In the genomic region with DNA sequence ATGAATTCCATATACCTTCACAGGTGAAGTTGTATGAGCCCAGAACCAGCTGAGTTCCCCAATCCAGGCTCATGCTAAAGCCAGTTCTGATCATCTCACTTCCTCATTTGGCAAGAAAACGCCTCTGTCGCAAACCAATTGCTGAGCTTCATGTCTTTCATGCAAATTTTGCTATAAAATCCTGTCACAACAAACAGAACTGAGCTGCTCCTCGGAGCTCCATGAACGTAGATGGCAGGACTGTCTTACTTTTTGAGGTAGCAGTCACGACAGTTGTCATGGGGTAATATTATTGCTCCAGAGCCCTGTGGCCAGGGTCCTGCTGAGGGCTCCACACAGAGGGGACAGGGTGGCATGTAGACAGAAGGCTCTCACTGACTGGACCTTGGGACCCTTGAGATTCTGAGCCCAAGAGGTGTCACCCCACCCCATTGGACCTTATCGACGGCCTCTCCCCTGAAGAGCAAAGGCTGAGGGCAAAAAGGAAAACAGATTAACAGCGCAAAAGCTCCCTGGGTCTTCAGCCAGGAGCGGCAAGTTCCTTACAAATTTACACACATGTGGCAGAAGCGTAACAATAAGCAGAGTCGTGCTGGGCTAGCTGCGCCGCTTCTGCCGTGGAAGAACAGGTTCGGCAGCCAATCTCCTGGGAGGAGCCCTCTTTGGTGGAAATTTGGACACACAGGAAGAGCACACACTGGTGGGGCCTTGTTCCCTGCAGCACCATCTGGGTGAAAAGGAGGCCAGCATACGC, we compare ENCODE assay signal across 10 cellular contexts.
A peak's percentile ranks its signal among the peaks of the same experiment; 100 is the strongest.
DNase-seq lines count a peak whose midpoint lies in the region; ATAC-seq, FAIRE-seq and TF ChIP-seq lines count a peak whose summit lies in the region.
"Had no signal": no experiment of that assay in that cellular context is flagged by ENCODE, and none has a peak within 500 bp of the region (broad histone marks: within the 10 kb centered on the region; RNA-seq: fewer than 3 reads in every experiment).

No MANE protein-coding gene starts in this region.

- no peaks in the 10 kb centered on the region for H3K36me3 Mint-ChIP-seq in activated CD8-positive, alpha-beta T cell treated with anti-CD3 and anti-CD28 coated beads, Interleukin-2, amount 10 ng/mL, durations not matched to agents 7 days and 5 days (ENCODE audit: low read depth)

- no peak overlapping the region for H3K27ac ChIP-seq in DOHH2 (ENCODE audit: low read depth, low read length)
- no peak overlapping the region for H3K27ac ChIP-seq in keratinocyte (ENCODE audit: control insufficient read depth, insufficient read depth, low read length)
- H3K27ac ChIP-seq: cardiac muscle cell had no signal

- no peak overlapping the region for H3K9ac ChIP-seq in keratinocyte (ENCODE audit: control insufficient read depth, extremely low read depth, insufficient read depth, low read length)

- H3K4me3 Mint-ChIP-seq in activated CD8-positive, alpha-beta T cell treated with anti-CD3 and anti-CD28 coated beads, Interleukin-2, amount 10 ng/mL, durations not matched to agents 7 days and 5 days = no peak overlapping the region
- H3K4me3 Mint-ChIP-seq: neural crest cell had no signal

- H3K4me3 ChIP-seq in DOHH2 (ENCODE audit: low read length) (peak overlapping the region; percentile 40), keratinocyte (ENCODE audit: control insufficient read depth in 2 of 3, extremely low read depth in 1 of 3, insufficient read depth in 2 of 3, low read depth in 1 of 3, low read length in 3 of 3) (peak overlapping the region in 1 of 3 experiments; percentile 9)
- H3K4me3 ChIP-seq: cardiac muscle cell had no signal

- no peaks in the 10 kb centered on the region for H3K9me3 Mint-ChIP-seq in activated CD8-positive, alpha-beta T cell treated with anti-CD3 and anti-CD28 coated beads, Interleukin-2, amount 10 ng/mL, durations not matched to agents 7 days and 5 days (ENCODE audit: insufficient read depth)

- DNase-seq in Kasumi-1 (lab: John Stamatoyannopoulos, UW) (peak; percentile 89), keratinocyte (ENCODE audit: low read depth, low spot score) (no peak), NK-92 (lab: John Stamatoyannopoulos, UW; ENCODE audit: unreplicated experiment) (no peak), GM03348 (ENCODE audit: low spot score) (no peak)
- DNase-seq in stimulated activated CD4-positive, alpha-beta T cell treated with anti-CD3 and anti-CD28 coated beads, Interleukin-2, amount 100 ng/mL, for 48 hours = no peak
- DNase-seq in activated CD8-positive, alpha-beta T cell treated with anti-CD3 and anti-CD28 coated beads, Interleukin-2, amount 10 ng/mL, durations not matched to agents 7 days and 5 days = no peak

- peaks cover 2% of the 10 kb centered on the region; the same call in 1 of the 2 replicates for H3K9me3 ChIP-seq in DOHH2 (ENCODE audit: control insufficient read depth, insufficient read depth, low read length)
- H3K9me3 ChIP-seq in keratinocyte (ENCODE audit: control insufficient read depth, low read depth, low read length) = no peaks in the 10 kb centered on the region

- no peaks in the 10 kb centered on the region for H4K20me1 ChIP-seq in DOHH2 (ENCODE audit: control insufficient read depth, insufficient read depth, low read depth, low read length)
- no peaks in the 10 kb centered on the region for H4K20me1 ChIP-seq in keratinocyte (ENCODE audit: control insufficient read depth, extremely low read depth, insufficient read depth, low read length)

- POLR2A ChIA-PET in activated CD8-positive, alpha-beta T cell treated with anti-CD3 and anti-CD28 coated beads, Interleukin-2, amount 10 ng/mL, durations not matched to agents 7 days and 5 days (lab: Charles Lee) = no interaction called here

- H3K4me1 Mint-ChIP-seq in activated CD8-positive, alpha-beta T cell treated with anti-CD3 and anti-CD28 coated beads, Interleukin-2, amount 10 ng/mL, durations not matched to agents 7 days and 5 days (ENCODE audit: low read depth) = no peaks in the 10 kb centered on the region

- H3F3A ChIP-seq in DOHH2 (ENCODE audit: control insufficient read depth, insufficient read depth) = no peaks in the 10 kb centered on the region

- dilution Hi-C loops in keratinocyte (cut with MboI; ENCODE audit: extremely low pct_ligation_motif_present, low sequenced_read_pairs) = no loop called here

- peak overlapping the region; percentile 64 for H3K4me2 ChIP-seq in DOHH2 (ENCODE audit: low read length)
- H3K4me2 ChIP-seq in keratinocyte (ENCODE audit: control insufficient read depth, extremely low read depth, insufficient read depth, low read depth, low read length) = peak overlapping the region; percentile 40

- H3K4me1 ChIP-seq in DOHH2 (ENCODE audit: control insufficient read depth, low read length) (peaks cover 48% of the 10 kb centered on the region), keratinocyte (ENCODE audit: control insufficient read depth, extremely low read depth, insufficient read depth, low read length) (peaks cover 21% of the 10 kb centered on the region)

- no peaks in the 10 kb centered on the region for H3K79me2 ChIP-seq in DOHH2 (ENCODE audit: control insufficient read depth, low read length)
- no peaks in the 10 kb centered on the region for H3K79me2 ChIP-seq in keratinocyte (ENCODE audit: control insufficient read depth, insufficient read depth, low read length)

- TF ChIP-seq CTCF in DOHH2 (IDR thresholded peaks at IDR 0.05; ENCODE audit: low read depth, low read length, poor library complexity, severe bottlenecking) (no peak), keratinocyte (optimal IDR thresholded peaks at IDR 0.05 in 1 of 3, IDR thresholded peaks at IDR 0.05 in 1 of 3, conservative IDR thresholded peaks at IDR 0.05 in 1 of 3; ENCODE audit: extremely low read depth in 1 of 3, insufficient read depth in 2 of 3, low read length in 3 of 3) (no peak)

- no peaks in the 10 kb centered on the region for H3K9me2 ChIP-seq in DOHH2 (replicated peaks; ENCODE audit: control insufficient read depth, low read length)

- no peaks in the 10 kb centered on the region for H3K36me3 ChIP-seq in DOHH2 (ENCODE audit: control insufficient read depth, low read length)
- H3K36me3 ChIP-seq in keratinocyte (ENCODE audit: control insufficient read depth in 2 of 2, extremely low read depth in 1 of 2, insufficient read depth in 2 of 2, low read length in 2 of 2) = no peaks in the 10 kb centered on the region
- H3K36me3 ChIP-seq: cardiac muscle cell had no signal

- FAIRE-seq in keratinocyte (lab: Jason Lieb, UNC) = no peak

- no peaks in the 10 kb centered on the region for H3K27me3 ChIP-seq in DOHH2 (ENCODE audit: control insufficient read depth, low read length)
- no peaks in the 10 kb centered on the region for H3K27me3 ChIP-seq in keratinocyte (ENCODE audit: control insufficient read depth, extremely low read depth, insufficient read depth, low read length)
- H3K27me3 ChIP-seq: cardiac muscle cell had no signal

- peak overlapping the region; percentile 67 for H2AFZ ChIP-seq in keratinocyte (ENCODE audit: control insufficient read depth, low read length)

- ATAC-seq in GM21526 (IDR thresholded peaks at IDR 0.05; ENCODE audit: low FRiP score, unreplicated experiment) = peak; percentile 85
- no peak for ATAC-seq in activated CD8-positive, alpha-beta T cell treated with anti-CD3 and anti-CD28 coated beads, Interleukin-2, amount 10 ng/mL, durations not matched to agents 7 days and 5 days

- CTCF ChIA-PET in activated CD8-positive, alpha-beta T cell treated with anti-CD3 and anti-CD28 coated beads, Interleukin-2, amount 10 ng/mL, durations not matched to agents 7 days and 5 days (lab: Charles Lee) = no interaction called here

- peaks cover 36% of the 10 kb centered on the region for H3K27me3 Mint-ChIP-seq in activated CD8-positive, alpha-beta T cell treated with anti-CD3 and anti-CD28 coated beads, Interleukin-2, amount 10 ng/mL, durations not matched to agents 7 days and 5 days (ENCODE audit: low read depth)

- no peak overlapping the region for H3K27ac Mint-ChIP-seq in activated CD8-positive, alpha-beta T cell treated with anti-CD3 and anti-CD28 coated beads, Interleukin-2, amount 10 ng/mL, durations not matched to agents 7 days and 5 days

- H3K9me1 ChIP-seq in keratinocyte (ENCODE audit: control insufficient read depth, extremely low read depth, insufficient read depth, low read length) = no peaks in the 10 kb centered on the region

Comparison
In these comparisons a context has a peak if more than half of its experiments do, and no peak if none do; other contexts are left out.
1. DNase-seq: peak in Kasumi-1 (2 of 2); none in keratinocyte (single experiment), NK-92 (single experiment), GM03348 (single experiment), stimulated activated CD4-positive, alpha-beta T cell treated with anti-CD3 and anti-CD28 coated beads, Interleukin-2, amount 100 ng/mL, for 48 hours (0 of 2) and activated CD8-positive, alpha-beta T cell treated with anti-CD3 and anti-CD28 coated beads, Interleukin-2, amount 10 ng/mL, durations not matched to agents 7 days and 5 days (single experiment).